Comparison of ENCODE assay signal across 13 cellular contexts in genomic region chr12:98997899-98998298, GRCh38.
"Had no signal": no experiment of that assay in that cellular context is flagged by ENCODE, and none has a peak within 500 bp of the region (broad histone marks: within the 10 kb centered on the region; RNA-seq: fewer than 3 reads in every experiment).

No MANE protein-coding gene starts in this region.

- H3K4me1 ChIP-seq: breast epithelium had no signal

- H3K9me3 ChIP-seq: breast epithelium had no signal

- H3K36me3 Mint-ChIP-seq: activated naive CD4-positive, alpha-beta T cell treated with anti-CD3 and anti-CD28 coated beads, Interleukin-2, amount 50 U/mL, for 24 hours had no signal

- H3K27me3 Mint-ChIP-seq: activated naive CD4-positive, alpha-beta T cell treated with anti-CD3 and anti-CD28 coated beads, Interleukin-2, amount 50 U/mL, for 24 hours had no signal

- H3K4me1 Mint-ChIP-seq: activated naive CD4-positive, alpha-beta T cell treated with anti-CD3 and anti-CD28 coated beads, Interleukin-2, amount 50 U/mL, for 24 hours had no signal

- H3K4me2 ChIP-seq: KMS-11 had no signal

- H3K27ac ChIP-seq: breast epithelium, KMS-11 had no signal

- H3K9me3 Mint-ChIP-seq: activated naive CD4-positive, alpha-beta T cell treated with anti-CD3 and anti-CD28 coated beads, Interleukin-2, amount 50 U/mL, for 24 hours; T-helper 1 cell treated with Interleukin-12 subunit alpha and Interleukin-12 subunit beta and Interleukin-4 antibody, amounts not matched to agents 30 μg/mL and 1 μg/mL, for 36 hours had no signal

- H3K36me3 ChIP-seq: breast epithelium had no signal

- DNase-seq: activated CD4-positive, alpha-beta T cell treated with anti-CD3 and anti-CD28 coated beads for 4 hours; activated CD4-positive, alpha-beta T cell treated with anti-CD3 and anti-CD28 coated beads, Interleukin-2, amount 50 U/mL, for 4 hours; activated CD8-positive, alpha-beta memory T cell treated with anti-CD3 and anti-CD28 coated beads, Interleukin-2, amount 50 U/mL, for 48 hours; activated CD8-positive, alpha-beta T cell treated with anti-CD3 and anti-CD28 coated beads, Interleukin-2, amount 10 ng/mL, durations not matched to agents 7 days and 5 days; activated naive CD4-positive, alpha-beta T cell; activated T-cell treated with anti-CD3 and anti-CD28 coated beads, Interleukin-2, amount 50 U/mL, for 1 hour; NCI-H510A; PC-3 had no signal

- H3K4me3 ChIP-seq: breast epithelium had no signal

- H3K27me3 ChIP-seq: breast epithelium had no signal

- H3K27ac Mint-ChIP-seq: activated CD8-positive, alpha-beta T cell treated with anti-CD3 and anti-CD28 coated beads, Interleukin-2, amount 10 ng/mL, durations not matched to agents 7 days and 5 days; activated naive CD4-positive, alpha-beta T cell treated with anti-CD3 and anti-CD28 coated beads, Interleukin-2, amount 50 U/mL, for 24 hours; T-helper 1 cell treated with Interleukin-12 subunit alpha and Interleukin-12 subunit beta and Interleukin-4 antibody, amounts not matched to agents 30 μg/mL and 1 μg/mL, for 36 hours had no signal

- H3K9ac ChIP-seq: KMS-11 had no signal

- ATAC-seq: activated CD4-positive, CD25-positive, alpha-beta regulatory T cell treated with anti-CD3 and anti-CD28 coated beads, Interleukin-2, amount 50 U/mL, for 24 hours; activated CD8-positive, alpha-beta T cell treated with anti-CD3 and anti-CD28 coated beads, Interleukin-2, amount 10 ng/mL, durations not matched to agents 7 days and 5 days had no signal

- H3K4me3 Mint-ChIP-seq: activated CD8-positive, alpha-beta T cell treated with anti-CD3 and anti-CD28 coated beads, Interleukin-2, amount 10 ng/mL, durations not matched to agents 7 days and 5 days; activated naive CD4-positive, alpha-beta T cell treated with anti-CD3 and anti-CD28 coated beads, Interleukin-2, amount 50 U/mL, for 24 hours; T-helper 1 cell treated with Interleukin-12 subunit alpha and Interleukin-12 subunit beta and Interleukin-4 antibody, amounts not matched to agents 30 μg/mL and 1 μg/mL, for 36 hours had no signal
